32 cellular contexts compared by ENCODE assay signal in genomic region chr6:63306446-63306845, GRCh38. TPM values are rescaled to one million over a fixed set of nuclear protein-coding genes. Genes with fewer than 3 reads are reported as not detected.
"Had no signal": no experiment of that assay in that cellular context is flagged by ENCODE, and none has a peak within 500 bp of the region (broad histone marks: within the 10 kb centered on the region; RNA-seq: fewer than 3 reads in every experiment).

No MANE protein-coding gene starts in this region.

- H3K27ac ChIP-seq: ascending aorta, cardiac muscle cell, WERI-Rb-1 had no signal

- H3K4me1 ChIP-seq: ascending aorta had no signal

- FAIRE-seq: bronchial epithelial cell had no signal

- H3K4me3 ChIP-seq: ascending aorta, cardiac muscle cell had no signal

- ATAC-seq: activated CD4-positive, alpha-beta T cell treated with anti-CD3 and anti-CD28 coated beads for 36 hours; activated CD4-positive, CD25-positive, alpha-beta regulatory T cell treated with anti-CD3 and anti-CD28 coated beads, Interleukin-2, amount 50 U/mL, for 24 hours; activated CD8-positive, alpha-beta memory T cell treated with anti-CD3 and anti-CD28 coated beads, Interleukin-2, amount 10 ng/mL, durations not matched to agents 7 days and 5 days; activated CD8-positive, alpha-beta T cell treated with anti-CD3 and anti-CD28 coated beads, Interleukin-2, amount 10 ng/mL, durations not matched to agents 7 days and 5 days; activated naive CD8-positive, alpha-beta T cell treated with anti-CD3 and anti-CD28 coated beads, Interleukin-2, amount 50 U/mL, for 24 hours; T-cell; T-helper 17 cell; WTC11 had no signal

- H3K36me3 ChIP-seq: ascending aorta, cardiac muscle cell, WERI-Rb-1 had no signal

- H3K27me3 ChIP-seq: ascending aorta, cardiac muscle cell had no signal

- H3K9me3 ChIP-seq: ascending aorta had no signal

- DNase-seq: activated CD4-positive, alpha-beta memory T cell treated with anti-CD3 and anti-CD28 coated beads, Interleukin-2, amount 10 ng/mL, durations not matched to agents 7 days and 5 days; activated CD4-positive, alpha-beta T cell treated with anti-CD3 and anti-CD28 coated beads for 1 hour; activated CD4-positive, alpha-beta T cell treated with anti-CD3 and anti-CD28 coated beads for 36 hours; activated CD4-positive, alpha-beta T cell treated with anti-CD3 and anti-CD28 coated beads for 48 hours; activated CD4-positive, alpha-beta T cell treated with anti-CD3 and anti-CD28 coated beads, Interleukin-2, amount 10 ng/mL, durations not matched to agents 7 days and 5 days; activated CD4-positive, alpha-beta T cell treated with anti-CD3 and anti-CD28 coated beads, Interleukin-2, amount 50 U/mL, for 48 hours; activated CD4-positive, CD25-positive, alpha-beta regulatory T cell; activated CD8-positive, alpha-beta memory T cell treated with anti-CD3 and anti-CD28 coated beads for 24 hours; activated CD8-positive, alpha-beta memory T cell treated with anti-CD3 and anti-CD28 coated beads, Interleukin-2, amount 10 ng/mL, durations not matched to agents 7 days and 5 days; activated CD8-positive, alpha-beta memory T cell treated with anti-CD3 and anti-CD28 coated beads, Interleukin-2, amount 50 U/mL, for 48 hours; activated CD8-positive, alpha-beta T cell treated with anti-CD3 and anti-CD28 coated beads, Interleukin-2, amount 10 ng/mL, durations not matched to agents 7 days and 5 days; activated effector memory CD4-positive, alpha-beta T cell treated with Interleukin-2 at 50 U/mL for 16 hours; activated gamma-delta T cell; activated naive CD4-positive, alpha-beta T cell treated with anti-CD3 and anti-CD28 coated beads, Interleukin-2, amount 10 ng/mL, durations not matched to agents 7 days and 5 days; activated naive CD4-positive, alpha-beta T cell treated with Interleukin-2 at 50 U/mL for 16 hours; activated naive CD8-positive, alpha-beta T cell treated with anti-CD3 and anti-CD28 coated beads, Interleukin-2, amount 10 ng/mL, durations not matched to agents 7 days and 5 days; activated naive CD8-positive, alpha-beta T cell treated with anti-CD3 and anti-CD28 coated beads, Interleukin-2, amount 50 U/mL, for 24 hours; activated T-cell treated with anti-CD3 and anti-CD28 coated beads, Interleukin-2, amount 50 U/mL, for 24 hours; activated T-cell treated with anti-CD3 and anti-CD28 coated beads, Interleukin-2, amount 50 U/mL, for 48 hours; amygdala; anterior cingulate cortex; caudate nucleus; T-cell; T-helper 17 cell; WERI-Rb-1 had no signal

RNA-seq across cellular contexts. Expression of gene LGSN, which starts 13.3 kb away (rescaled TPM):
- total RNA-seq: activated CD4-positive, alpha-beta T cell treated with anti-CD3 and anti-CD28 coated beads for 36 hours; activated CD4-positive, alpha-beta T cell treated with anti-CD3 and anti-CD28 coated beads, Interleukin-2, amount 10 ng/mL, durations not matched to agents 7 days and 5 days; activated CD8-positive, alpha-beta T cell treated with anti-CD3 and anti-CD28 coated beads, Interleukin-2, amount 10 ng/mL, durations not matched to agents 7 days and 5 days; activated T-helper 2 cell treated with anti-CD3 and anti-CD28 coated beads, Interferon-gamma antibody, Interleukin-2, Interleukin-4, amounts not matched to agents 10 μg/mL and 5 μg/mL and 100 μg/mL, durations not matched to agents 14 hours and 24 hours and 36 hours; ascending aorta; cardiac muscle cell; T-helper 1 cell treated with Interleukin-12 subunit alpha and Interleukin-12 subunit beta and Interleukin-4 antibody, amounts not matched to agents 30 ng/mL and 1 ng/mL, for 36 hours; T-helper 17 cell had no signal
- polyA plus RNA-seq: cardiac muscle cell had no signal
